Comparison of ENCODE assay signal across 13 cellular contexts in the genomic region with DNA sequence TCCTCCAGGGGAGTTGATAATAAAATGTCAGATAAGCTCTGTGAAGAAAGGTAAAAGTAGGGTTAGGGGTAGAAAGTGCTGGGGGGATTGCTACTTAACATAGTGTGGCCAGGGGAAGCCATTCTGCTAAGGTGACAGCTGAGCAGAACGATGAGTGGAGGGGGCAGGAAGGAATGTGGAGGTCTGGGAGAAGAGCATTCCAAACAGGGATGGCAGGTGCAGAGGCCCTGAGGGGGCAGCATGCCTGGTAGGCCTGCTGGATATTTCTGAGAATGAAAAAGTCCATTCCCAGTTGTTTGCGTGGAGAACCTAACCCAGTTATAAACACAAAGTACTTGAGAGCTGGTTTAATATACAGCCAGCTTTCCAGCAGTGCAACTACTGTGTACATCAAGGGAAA. TPM values are rescaled to one million over a fixed set of nuclear protein-coding genes. Genes with fewer than 3 reads are reported as not detected.
A peak's percentile ranks its signal among the peaks of the same experiment; 100 is the strongest.
DNase-seq lines count a peak whose midpoint lies in the region; ATAC-seq and TF ChIP-seq lines count a peak whose summit lies in the region.
"Had no signal": no experiment of that assay in that cellular context is flagged by ENCODE, and none has a peak within 500 bp of the region (broad histone marks: within the 10 kb centered on the region; RNA-seq: fewer than 3 reads in every experiment).

No MANE protein-coding gene starts in this region.

- peak overlapping the region; percentile 21 for H3K27ac Mint-ChIP-seq in endothelial cell (ENCODE audit: unreplicated experiment)
- no peak overlapping the region for H3K27ac Mint-ChIP-seq in activated T-helper 17 cell treated with anti-CD3 and anti-CD28 coated beads, Interleukin-2, amount 50 U/mL, for 72 hours
- no peak overlapping the region for H3K27ac Mint-ChIP-seq in activated naive CD8-positive, alpha-beta T cell treated with anti-CD3 and anti-CD28 coated beads for 36 hours

- H3K4me3 Mint-ChIP-seq in endothelial cell (ENCODE audit: unreplicated experiment), result no peak overlapping the region
- no peak overlapping the region for H3K4me3 Mint-ChIP-seq in activated T-helper 17 cell treated with anti-CD3 and anti-CD28 coated beads, Interleukin-2, amount 50 U/mL, for 72 hours
- H3K4me3 Mint-ChIP-seq in activated naive CD8-positive, alpha-beta T cell treated with anti-CD3 and anti-CD28 coated beads for 36 hours, result no peak overlapping the region

- H3K9me3 ChIP-seq in BLaER1 treated with 17β-estradiol and CSF1 and Interleukin-3, amounts not matched to agents 10 nM and 100 nM (replicated peaks in 1 of 11), result 0 out of 22 replicates have a peak, but pooled peaks cover 0 to 4% (median 0%) of the 10 kb centered on the region in 11 experiments
- no peaks in the 10 kb centered on the region for H3K9me3 ChIP-seq in neutrophil
- H3K9me3 ChIP-seq: Caco-2, SJSA1 had no signal

- H3K27me3 Mint-ChIP-seq in endothelial cell (ENCODE audit: unreplicated experiment), result peaks cover 2% of the 10 kb centered on the region
- peaks cover 3% of the 10 kb centered on the region for H3K27me3 Mint-ChIP-seq in activated T-helper 17 cell treated with anti-CD3 and anti-CD28 coated beads, Interleukin-2, amount 50 U/mL, for 72 hours
- H3K27me3 Mint-ChIP-seq in activated naive CD8-positive, alpha-beta T cell treated with anti-CD3 and anti-CD28 coated beads for 36 hours, result peaks cover 14% of the 10 kb centered on the region

- peaks cover 7% of the 10 kb centered on the region for H3K36me3 Mint-ChIP-seq in endothelial cell (ENCODE audit: low read depth, unreplicated experiment)
- peaks cover 6% of the 10 kb centered on the region for H3K36me3 Mint-ChIP-seq in activated T-helper 17 cell treated with anti-CD3 and anti-CD28 coated beads, Interleukin-2, amount 50 U/mL, for 72 hours (ENCODE audit: low read depth)
- H3K36me3 Mint-ChIP-seq in activated naive CD8-positive, alpha-beta T cell treated with anti-CD3 and anti-CD28 coated beads for 36 hours, result peaks cover 11% of the 10 kb centered on the region

- peaks cover 39 to 51% (median 46%) of the 10 kb centered on the region in 10 experiments for H3K4me1 ChIP-seq in BLaER1 treated with 17β-estradiol and CSF1 and Interleukin-3, amounts not matched to agents 10 nM and 100 nM
- peaks cover 19 to 42% of the 10 kb centered on the region in 2 experiments for H3K4me1 ChIP-seq in neutrophil (ENCODE audit: control insufficient read depth in 1 of 2, insufficient read depth in 1 of 2, low read depth in 1 of 2, low read length in 1 of 2)
- H3K4me1 ChIP-seq: Caco-2 had no signal

- H4K20me1 ChIP-seq in BLaER1 treated with 17β-estradiol and CSF1 and Interleukin-3, amounts not matched to agents 10 nM and 100 nM, result no peaks in the 10 kb centered on the region

- H3K36me3 ChIP-seq in BLaER1 treated with 17β-estradiol and CSF1 and Interleukin-3, amounts not matched to agents 10 nM and 100 nM, result peaks cover 0 to 16% (median 11%) of the 10 kb centered on the region in 11 experiments; a peak in 11 of 22 replicates
- H3K36me3 ChIP-seq in neutrophil, result no peaks in the 10 kb centered on the region
- H3K36me3 ChIP-seq: SJSA1 had no signal

- H3K4me2 ChIP-seq in BLaER1 treated with 17β-estradiol and CSF1 and Interleukin-3, amounts not matched to agents 10 nM and 100 nM, result peak overlapping the region; percentile 70 to 92 (median 82)

- DNase-seq in ELF-1 (ENCODE audit: low read depth, low spot score), result peak; percentile 46
- DNase-seq in endothelial cell (ENCODE audit: low spot score), result no peak
- DNase-seq in activated naive CD8-positive, alpha-beta T cell treated with anti-CD3 and anti-CD28 coated beads for 36 hours, result no peak
- DNase-seq: ACHN, Caco-2, GOT3, KG1, NCI-H524 treated with DMSO at 0.1 percent for 48 hours had no signal

- H3K9me3 Mint-ChIP-seq in endothelial cell (ENCODE audit: unreplicated experiment), result no peaks in the 10 kb centered on the region
- no peaks in the 10 kb centered on the region for H3K9me3 Mint-ChIP-seq in activated T-helper 17 cell treated with anti-CD3 and anti-CD28 coated beads, Interleukin-2, amount 50 U/mL, for 72 hours
- H3K9me3 Mint-ChIP-seq in activated naive CD8-positive, alpha-beta T cell treated with anti-CD3 and anti-CD28 coated beads for 36 hours, result no peaks in the 10 kb centered on the region

- peak overlapping the region in 3 of 11 experiments; percentile 63 to 76 (median 74); a peak in 2 of 22 replicates for H3K27ac ChIP-seq in BLaER1 treated with 17β-estradiol and CSF1 and Interleukin-3, amounts not matched to agents 10 nM and 100 nM
- peak overlapping the region; percentile 85 for H3K27ac ChIP-seq in neutrophil
- H3K27ac ChIP-seq: SJSA1 had no signal

- H3K4me3 ChIP-seq in BLaER1 treated with 17β-estradiol and CSF1 and Interleukin-3, amounts not matched to agents 10 nM and 100 nM, result no peak overlapping the region
- H3K4me3 ChIP-seq in neutrophil (ENCODE audit: low read depth in 1 of 2, low read length in 1 of 2), result no peak overlapping the region
- H3K4me3 ChIP-seq: SJSA1 had no signal

- H3K9ac ChIP-seq in BLaER1 treated with 17β-estradiol and CSF1 and Interleukin-3, amounts not matched to agents 10 nM and 100 nM, result no peak overlapping the region

- TF ChIP-seq CTCF in endothelial cell (IDR thresholded peaks at IDR 0.05; ENCODE audit: unreplicated experiment), result no peak
- no peak for TF ChIP-seq CTCF in neutrophil (IDR thresholded peaks at IDR 0.05)

- no peak for ATAC-seq in activated T-helper 17 cell treated with anti-CD3 and anti-CD28 coated beads, Interleukin-2, amount 50 U/mL, for 72 hours (replicated peaks)
- no peak for ATAC-seq in GM21515 (IDR thresholded peaks at IDR 0.05; ENCODE audit: unreplicated experiment)

- H3K4me1 Mint-ChIP-seq in endothelial cell (ENCODE audit: unreplicated experiment), result peaks cover 4% of the 10 kb centered on the region
- H3K4me1 Mint-ChIP-seq in activated T-helper 17 cell treated with anti-CD3 and anti-CD28 coated beads, Interleukin-2, amount 50 U/mL, for 72 hours, result peaks cover 4% of the 10 kb centered on the region
- peaks cover under 1% of the 10 kb centered on the region for H3K4me1 Mint-ChIP-seq in activated naive CD8-positive, alpha-beta T cell treated with anti-CD3 and anti-CD28 coated beads for 36 hours

- H3K27me3 ChIP-seq in BLaER1 treated with 17β-estradiol and CSF1 and Interleukin-3, amounts not matched to agents 10 nM and 100 nM, result peaks cover 0 to under 1% (median 0%) of the 10 kb centered on the region in 11 experiments; a peak in 1 of 22 replicates
- H3K27me3 ChIP-seq in neutrophil, result peaks cover 14% of the 10 kb centered on the region

RNA-seq across cellular contexts. Expression of gene GFRA4, which starts 9.3 kb away (rescaled TPM):
- not detected for total RNA-seq in endothelial cell (ENCODE audit: unreplicated experiment)
- total RNA-seq in activated T-helper 17 cell treated with anti-CD3 and anti-CD28 coated beads, Interleukin-2, amount 50 U/mL, for 72 hours, result not detected
- total RNA-seq in activated naive CD8-positive, alpha-beta T cell treated with anti-CD3 and anti-CD28 coated beads for 36 hours, result not detected
- total RNA-seq: Caco-2, SJSA1 had no signal

RNA-seq across cellular contexts. Expression of gene ADAM33, which starts 27.9 kb away (rescaled TPM):
- 0.23 TPM for total RNA-seq in endothelial cell (ENCODE audit: unreplicated experiment)
- not detected for total RNA-seq in activated T-helper 17 cell treated with anti-CD3 and anti-CD28 coated beads, Interleukin-2, amount 50 U/mL, for 72 hours
- not detected for total RNA-seq in activated naive CD8-positive, alpha-beta T cell treated with anti-CD3 and anti-CD28 coated beads for 36 hours
- total RNA-seq: SJSA1 had no signal

RNA-seq across cellular contexts. Expression of gene SIGLEC1, which starts 58.5 kb away (rescaled TPM):
- total RNA-seq in endothelial cell (ENCODE audit: unreplicated experiment), result not detected
- not detected for total RNA-seq in activated T-helper 17 cell treated with anti-CD3 and anti-CD28 coated beads, Interleukin-2, amount 50 U/mL, for 72 hours
- total RNA-seq in activated naive CD8-positive, alpha-beta T cell treated with anti-CD3 and anti-CD28 coated beads for 36 hours, result not detected
- total RNA-seq: Caco-2, SJSA1 had no signal
